Comparison of ENCODE assay signal across 13 cellular contexts in the genomic region with DNA sequence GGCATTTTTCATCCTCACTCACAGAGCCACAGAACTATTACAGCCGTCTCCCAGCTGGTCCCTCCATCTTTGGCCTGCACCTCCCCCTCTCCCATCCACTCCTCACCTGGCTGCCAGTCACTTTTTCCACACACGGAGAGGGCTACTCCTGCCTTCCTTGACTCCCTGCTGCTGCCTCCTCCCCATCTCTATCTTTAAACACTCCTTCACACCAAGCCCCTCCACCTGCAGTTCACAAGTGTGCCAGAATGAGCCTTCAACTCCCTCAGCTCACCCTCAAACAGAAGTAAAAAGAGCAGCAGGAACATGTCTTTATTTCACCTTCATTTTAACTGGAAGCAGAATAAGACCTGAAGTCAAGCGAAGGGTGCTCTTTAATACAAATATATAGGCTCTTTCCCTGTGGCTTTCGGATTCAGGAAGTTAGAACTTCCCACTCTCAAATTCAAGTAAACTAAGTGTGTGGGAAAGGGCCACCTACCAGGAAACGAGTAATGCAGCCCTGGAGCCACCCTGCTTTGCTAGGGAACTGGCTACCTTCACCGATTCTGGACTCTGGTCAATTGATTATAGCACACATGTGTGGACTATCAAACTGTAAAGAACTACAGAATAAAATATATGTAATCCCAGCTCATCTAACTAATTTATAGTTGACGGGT.
DNase-seq lines count a peak whose midpoint lies in the region; ATAC-seq and TF ChIP-seq lines count a peak whose summit lies in the region.
"Had no signal": no experiment of that assay in that cellular context is flagged by ENCODE, and none has a peak within 500 bp of the region (broad histone marks: within the 10 kb centered on the region; RNA-seq: fewer than 3 reads in every experiment).

No MANE protein-coding gene starts in this region.

- no peak overlapping the region for H3K14ac ChIP-seq in H9 (ENCODE audit: insufficient read depth, low read length)

- no peak for TF ChIP-seq CTCF in H9 (conservative IDR thresholded peaks at IDR 0.05)
- TF ChIP-seq CTCF in endodermal cell (conservative IDR thresholded peaks at IDR 0.05), result no peak
- no peak for TF ChIP-seq CTCF in osteocyte (IDR thresholded peaks at IDR 0.05)

- no peak overlapping the region for H3K4me2 ChIP-seq in H9 (ENCODE audit: insufficient read depth, insufficient read length, low read length)

- no peak overlapping the region for H2BK15ac ChIP-seq in H9 (ENCODE audit: low read depth, low read length)

- H3K56ac ChIP-seq in H9 (ENCODE audit: insufficient read length, low read depth, low read length), result no peak overlapping the region

- no peak overlapping the region for H4K5ac ChIP-seq in H9 (ENCODE audit: insufficient read length, low read depth, low read length)

- no peak overlapping the region for H2AFZ ChIP-seq in H9 (ENCODE audit: low read length)

- no peak overlapping the region for H2AK5ac ChIP-seq in H9 (ENCODE audit: insufficient read length, low read length)

- H3K27ac ChIP-seq in H9 (ENCODE audit: insufficient read length, low read depth, low read length) (no peak overlapping the region), endodermal cell (ENCODE audit: low read depth, low read length) (no peak overlapping the region)

- H3K9me3 ChIP-seq in H9 (ENCODE audit: control insufficient read depth, low read depth, low read length), result no peaks in the 10 kb centered on the region
- H3K9me3 ChIP-seq in endodermal cell (ENCODE audit: control insufficient read depth, low read length), result peaks cover 7% of the 10 kb centered on the region

- no peak overlapping the region for H3K4ac ChIP-seq in H9 (ENCODE audit: low read depth, low read length)

- no peaks in the 10 kb centered on the region for H3K36me3 ChIP-seq in endodermal cell (ENCODE audit: control insufficient read depth, insufficient read depth, low read length)

- no peaks in the 10 kb centered on the region for H3K23me2 ChIP-seq in H9 (ENCODE audit: insufficient read length, low read depth, low read length, poor library complexity, severe bottlenecking)

- no peak overlapping the region for H3T11ph ChIP-seq in H9 (ENCODE audit: low read length)

- H3K23ac ChIP-seq in H9 (ENCODE audit: insufficient read length, low read depth, low read length), result no peak overlapping the region

- H3K27me3 ChIP-seq in H9 (ENCODE audit: insufficient read depth, low read length) (no peaks in the 10 kb centered on the region), endodermal cell (ENCODE audit: control insufficient read depth, insufficient read depth, low read length, poor library complexity, severe bottlenecking) (no peaks in the 10 kb centered on the region)

- H3K79me2 ChIP-seq in H9 (ENCODE audit: insufficient read depth, low read length), result no peaks in the 10 kb centered on the region; the same call in 1 of the 2 replicates

- peaks cover 0 to 5% (median 4%) of the 10 kb centered on the region in 3 experiments; a peak in 4 of 7 replicates for H3K36me3 Mint-ChIP-seq in H9 (ENCODE audit: insufficient read depth in 1 of 3, low read depth in 3 of 3)
- H3K36me3 Mint-ChIP-seq in endodermal cell (ENCODE audit: low read depth), result peaks cover 12% of the 10 kb centered on the region
- H3K36me3 Mint-ChIP-seq in osteocyte (ENCODE audit: unreplicated experiment), result no peaks in the 10 kb centered on the region
- H3K36me3 Mint-ChIP-seq in activated naive CD4-positive, alpha-beta T cell treated with anti-CD3 and anti-CD28 coated beads for 36 hours (ENCODE audit: low read depth), result no peaks in the 10 kb centered on the region
- H3K36me3 Mint-ChIP-seq: activated CD4-positive, alpha-beta memory T cell treated with anti-CD3 and anti-CD28 coated beads for 36 hours; activated naive CD8-positive, alpha-beta T cell; memory B cell; T-cell had no signal

- H3K4me3 ChIP-seq in endodermal cell (ENCODE audit: low read length), result no peak overlapping the region

- CTCF ChIA-PET in activated naive CD4-positive, alpha-beta T cell treated with anti-CD3 and anti-CD28 coated beads for 36 hours (lab: Charles Lee), result interaction anchor here (2.0 kb wide), 1 partner anchor 66 kb away, joined by 4 read pairs; no protein-coding TSS in a partner anchor

- H2BK5ac ChIP-seq in H9 (ENCODE audit: insufficient read length, low read length), result no peak overlapping the region

- no peak for ATAC-seq in HG02938 (IDR thresholded peaks at IDR 0.05; ENCODE audit: unreplicated experiment)
- ATAC-seq: T-cell had no signal

- no peak overlapping the region for H4K8ac ChIP-seq in H9 (replicated peaks; ENCODE audit: insufficient read length, low read depth, low read length)

- H2BK20ac ChIP-seq in H9 (ENCODE audit: low read depth, low read length, poor library complexity, severe bottlenecking), result no peak overlapping the region

- H3K4me1 ChIP-seq in H9 (ENCODE audit: insufficient read depth, low read length) (peaks cover 5% of the 10 kb centered on the region; the same call in 1 of the 2 replicates), endodermal cell (ENCODE audit: control insufficient read depth, insufficient read depth, low read length) (peaks cover 3% of the 10 kb centered on the region)

- H3K27ac Mint-ChIP-seq in H9 (peak overlapping the region; percentile 26 to 52 (median 32); a peak in 6 of 7 replicates), endodermal cell (peak overlapping the region; percentile 59), osteocyte (ENCODE audit: unreplicated experiment) (peak overlapping the region; percentile 75)
- no peak overlapping the region for H3K27ac Mint-ChIP-seq in activated naive CD4-positive, alpha-beta T cell treated with anti-CD3 and anti-CD28 coated beads for 36 hours
- H3K27ac Mint-ChIP-seq: activated CD4-positive, alpha-beta memory T cell treated with anti-CD3 and anti-CD28 coated beads for 36 hours; activated naive CD8-positive, alpha-beta T cell; memory B cell; T-cell had no signal

- H3K9ac ChIP-seq in H9 (ENCODE audit: extremely low read depth, insufficient read length, low read length) (no peak overlapping the region), endodermal cell (ENCODE audit: extremely low read depth, low read length, poor library complexity, severe bottlenecking) (no peak overlapping the region)

- H3K79me1 ChIP-seq in H9 (ENCODE audit: insufficient read depth, low read depth, low read length, poor library complexity, severe bottlenecking), result peaks cover 3% of the 10 kb centered on the region

- intact Hi-C loops in activated naive CD4-positive, alpha-beta T cell treated with anti-CD3 and anti-CD28 coated beads for 36 hours (cut with micrococcal nuclease), result no loop called here

- H3K18ac ChIP-seq in H9 (ENCODE audit: insufficient read length, low read depth, low read length), result no peak overlapping the region

- H3K9me3 Mint-ChIP-seq in H9 (no peaks in the 10 kb centered on the region; a peak in 1 of 5 replicates), endodermal cell (no peaks in the 10 kb centered on the region), osteocyte (ENCODE audit: unreplicated experiment) (no peaks in the 10 kb centered on the region)
- H3K9me3 Mint-ChIP-seq in activated naive CD4-positive, alpha-beta T cell treated with anti-CD3 and anti-CD28 coated beads for 36 hours, result no peaks in the 10 kb centered on the region
- H3K9me3 Mint-ChIP-seq: activated CD4-positive, alpha-beta memory T cell treated with anti-CD3 and anti-CD28 coated beads for 36 hours; memory B cell; T-cell had no signal

- H3K27me3 Mint-ChIP-seq in H9 (ENCODE audit: low read depth), result no peaks in the 10 kb centered on the region
- no peaks in the 10 kb centered on the region for H3K27me3 Mint-ChIP-seq in endodermal cell (ENCODE audit: insufficient read depth)
- H3K27me3 Mint-ChIP-seq in osteocyte (ENCODE audit: unreplicated experiment), result no peaks in the 10 kb centered on the region
- peaks cover 13% of the 10 kb centered on the region for H3K27me3 Mint-ChIP-seq in activated naive CD4-positive, alpha-beta T cell treated with anti-CD3 and anti-CD28 coated beads for 36 hours (ENCODE audit: low read depth)

- no peak for DNase-seq in H9
- DNase-seq in NCI-H510A (lab: John Stamatoyannopoulos, UW), result peak; percentile 36
- DNase-seq in endodermal cell, result peak; percentile 64
- DNase-seq in osteocyte (ENCODE audit: extremely low spot score, unreplicated experiment), result no peak
- DNase-seq in stimulated activated naive CD4-positive, alpha-beta T cell treated with Interleukin-2 at 50 U/mL for 16 hours (lab: John Stamatoyannopoulos, UW), result no peak
- DNase-seq in activated naive CD4-positive, alpha-beta T cell treated with anti-CD3 and anti-CD28 coated beads for 36 hours, result no peak
- DNase-seq: activated CD4-positive, alpha-beta memory T cell treated with anti-CD3 and anti-CD28 coated beads for 36 hours; cortex of kidney; DMS79 treated with DMSO at 0.1 percent for 48 hours; T-cell had no signal

- WGBS in H9 (ENCODE audit: extremely low coverage, insufficient read length, low lambda C conversion rate), result no CpG with 5 or more reads among the region's 7 CpGs
- WGBS in endodermal cell (ENCODE audit: insufficient coverage in 1 of 2, insufficient read length in 1 of 2), 2 experiments, result 61 to 74% methylated on average over 3 to 6 of the region's 7 CpGs

- peaks cover 34 to 35% of the 10 kb centered on the region in 2 experiments for H3K4me1 Mint-ChIP-seq in H9
- H3K4me1 Mint-ChIP-seq in endodermal cell, result peaks cover 23% of the 10 kb centered on the region
- peaks cover 37% of the 10 kb centered on the region for H3K4me1 Mint-ChIP-seq in osteocyte (ENCODE audit: unreplicated experiment)
- H3K4me1 Mint-ChIP-seq in activated naive CD4-positive, alpha-beta T cell treated with anti-CD3 and anti-CD28 coated beads for 36 hours (ENCODE audit: low read depth), result peaks cover 2% of the 10 kb centered on the region

- no peak overlapping the region for H2BK120ac ChIP-seq in H9 (ENCODE audit: low read depth, low read length, poor library complexity, severe bottlenecking)

- no peaks in the 10 kb centered on the region for H4K20me1 ChIP-seq in H9 (ENCODE audit: control insufficient read depth, insufficient read depth, insufficient read length)

- no peak overlapping the region for H2BK12ac ChIP-seq in H9 (ENCODE audit: insufficient read length, low read depth, low read length)

- H3K4me3 Mint-ChIP-seq in H9 (peak overlapping the region in 1 of 2 experiments; percentile 43; a peak in 2 of 5 replicates), endodermal cell (no peak overlapping the region), osteocyte (ENCODE audit: unreplicated experiment) (peak overlapping the region; percentile 39)
- H3K4me3 Mint-ChIP-seq in activated naive CD4-positive, alpha-beta T cell treated with anti-CD3 and anti-CD28 coated beads for 36 hours, result no peak overlapping the region
- H3K4me3 Mint-ChIP-seq: activated CD4-positive, alpha-beta memory T cell treated with anti-CD3 and anti-CD28 coated beads for 36 hours; activated naive CD8-positive, alpha-beta T cell; memory B cell; T-cell had no signal

- no peak overlapping the region for H4K91ac ChIP-seq in H9 (ENCODE audit: insufficient read length, low read depth, low read length)

Comparison
In these comparisons a context has a peak if more than half of its experiments do, and no peak if none do; other contexts are left out.
1. DNase-seq: peak in NCI-H510A (single experiment) and endodermal cell (single experiment); none in H9 (single experiment), osteocyte (single experiment), stimulated activated naive CD4-positive, alpha-beta T cell treated with Interleukin-2 at 50 U/mL for 16 hours (single experiment) and activated naive CD4-positive, alpha-beta T cell treated with anti-CD3 and anti-CD28 coated beads for 36 hours (single experiment).